ENCODE assay signal across 29 cellular contexts in the genomic region with DNA sequence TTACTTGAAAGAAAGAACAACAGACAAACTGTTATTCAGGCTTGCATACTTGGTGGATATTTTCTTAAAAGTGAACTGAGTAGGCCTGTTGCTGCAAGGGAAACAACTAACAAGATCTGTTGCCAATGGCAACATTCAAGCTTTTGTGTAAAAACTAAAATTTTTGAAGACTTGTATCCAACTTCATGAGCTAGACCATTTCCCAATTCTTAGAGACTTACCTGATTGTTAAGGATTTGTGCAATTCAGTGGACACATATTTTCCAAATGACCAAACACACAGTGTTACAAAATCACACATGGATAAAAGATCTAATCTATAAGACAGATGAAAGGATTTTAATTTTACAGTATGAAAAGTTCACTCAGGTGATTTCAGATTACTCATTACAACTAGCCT.
"Had no signal": no experiment of that assay in that cellular context is flagged by ENCODE, and none has a peak within 500 bp of the region (broad histone marks: within the 10 kb centered on the region; RNA-seq: fewer than 3 reads in every experiment).

No MANE protein-coding gene starts in this region.

- H3K4me1 ChIP-seq: adrenal gland, SJCRH30 had no signal

- H3K27ac Mint-ChIP-seq: activated CD4-positive, alpha-beta T cell treated with anti-CD3 and anti-CD28 coated beads, Interleukin-2, amount 10 ng/mL, durations not matched to agents 24 days and 14 days; activated CD8-positive, alpha-beta T cell treated with anti-CD3 and anti-CD28 coated beads for 36 hours; activated naive CD4-positive, alpha-beta T cell treated with anti-CD3 and anti-CD28 coated beads, Interleukin-2, amount 50 U/mL, for 24 hours; activated naive CD8-positive, alpha-beta T cell treated with anti-CD3 and anti-CD28 coated beads, Interleukin-2, amount 10 ng/mL, durations not matched to agents 7 days and 5 days; activated T-cell treated with anti-CD3 and anti-CD28 coated beads, Interleukin-2, amount 50 U/mL, for 24 hours; activated T-helper 2 cell treated with anti-CD3 and anti-CD28 coated beads, Interferon-gamma antibody, Interleukin-2, Interleukin-4, amounts not matched to agents 10 μg/mL and 5 μg/mL and 100 μg/mL, durations not matched to agents 14 hours and 24 hours and 36 hours; brain had no signal

- H3K9me3 ChIP-seq: adrenal gland, SJCRH30 had no signal

- DNase-seq: activated CD4-positive, alpha-beta T cell treated with anti-CD3 and anti-CD28 coated beads, Interleukin-2, amount 10 ng/mL, durations not matched to agents 24 days and 14 days; activated CD4-positive, alpha-beta T cell treated with anti-CD3 and anti-CD28 coated beads, Interleukin-2, amount 50 U/mL, for 4 hours; activated CD8-positive, alpha-beta T cell treated with anti-CD3 and anti-CD28 coated beads for 36 hours; activated gamma-delta T cell; activated naive CD4-positive, alpha-beta T cell treated with Interleukin-2 at 50 U/mL for 16 hours; activated naive CD8-positive, alpha-beta T cell treated with anti-CD3 and anti-CD28 coated beads, Interleukin-2, amount 10 ng/mL, durations not matched to agents 7 days and 5 days; activated T-cell treated with anti-CD3 and anti-CD28 coated beads, Interleukin-2, amount 50 U/mL, for 24 hours; adrenal gland; anterior cingulate cortex; central memory CD4-positive, alpha-beta T cell; MM.1S; MV-4-11; NCI-H1092; NCI-H1436 treated with DMSO at 0.1 percent for 48 hours; NCI-H1694 treated with DMSO at 0.1 percent for 48 hours; NCI-H2029 treated with DMSO at 0.1 percent for 48 hours; NCI-H2171 treated with DMSO at 0.1 percent for 48 hours; NCI-H2227 treated with DMSO at 0.1 percent for 48 hours; NCI-H446 treated with DMSO at 0.1 percent for 48 hours; NCI-H524; NCI-H69; Right ventricle myocardium superior; SJCRH30; T1000 had no signal

- H3K9ac ChIP-seq: KMS-11 had no signal

- H3K27me3 Mint-ChIP-seq: activated CD4-positive, alpha-beta T cell treated with anti-CD3 and anti-CD28 coated beads, Interleukin-2, amount 10 ng/mL, durations not matched to agents 24 days and 14 days; activated CD8-positive, alpha-beta T cell treated with anti-CD3 and anti-CD28 coated beads for 36 hours; activated naive CD4-positive, alpha-beta T cell treated with anti-CD3 and anti-CD28 coated beads, Interleukin-2, amount 50 U/mL, for 24 hours; activated naive CD8-positive, alpha-beta T cell treated with anti-CD3 and anti-CD28 coated beads, Interleukin-2, amount 10 ng/mL, durations not matched to agents 7 days and 5 days; activated T-cell treated with anti-CD3 and anti-CD28 coated beads, Interleukin-2, amount 50 U/mL, for 24 hours; brain had no signal

- H3K4me1 Mint-ChIP-seq: activated CD4-positive, alpha-beta T cell treated with anti-CD3 and anti-CD28 coated beads, Interleukin-2, amount 10 ng/mL, durations not matched to agents 24 days and 14 days; activated naive CD4-positive, alpha-beta T cell treated with anti-CD3 and anti-CD28 coated beads, Interleukin-2, amount 50 U/mL, for 24 hours; activated naive CD8-positive, alpha-beta T cell treated with anti-CD3 and anti-CD28 coated beads, Interleukin-2, amount 10 ng/mL, durations not matched to agents 7 days and 5 days; brain had no signal

- H3K27ac ChIP-seq: adrenal gland, KMS-11, SJCRH30, SK-N-MC had no signal

- H3K27me3 ChIP-seq: adrenal gland, SJCRH30 had no signal

- H3K4me3 ChIP-seq: adrenal gland, SJCRH30, SK-N-MC had no signal

- ATAC-seq: activated CD8-positive, alpha-beta T cell treated with anti-CD3 and anti-CD28 coated beads for 36 hours had no signal

- H3K36me3 ChIP-seq: adrenal gland, SJCRH30 had no signal

- H3K4me2 ChIP-seq: KMS-11 had no signal

- H3K4me3 Mint-ChIP-seq: activated CD4-positive, alpha-beta T cell treated with anti-CD3 and anti-CD28 coated beads, Interleukin-2, amount 10 ng/mL, durations not matched to agents 24 days and 14 days; activated CD8-positive, alpha-beta T cell treated with anti-CD3 and anti-CD28 coated beads for 36 hours; activated naive CD4-positive, alpha-beta T cell treated with anti-CD3 and anti-CD28 coated beads, Interleukin-2, amount 50 U/mL, for 24 hours; activated naive CD8-positive, alpha-beta T cell treated with anti-CD3 and anti-CD28 coated beads, Interleukin-2, amount 10 ng/mL, durations not matched to agents 7 days and 5 days; activated T-cell treated with anti-CD3 and anti-CD28 coated beads, Interleukin-2, amount 50 U/mL, for 24 hours; brain had no signal

- H3K36me3 Mint-ChIP-seq: activated naive CD4-positive, alpha-beta T cell treated with anti-CD3 and anti-CD28 coated beads, Interleukin-2, amount 50 U/mL, for 24 hours; activated naive CD8-positive, alpha-beta T cell treated with anti-CD3 and anti-CD28 coated beads, Interleukin-2, amount 10 ng/mL, durations not matched to agents 7 days and 5 days; brain had no signal
